14 cellular contexts compared by ENCODE assay signal in the genomic region with DNA sequence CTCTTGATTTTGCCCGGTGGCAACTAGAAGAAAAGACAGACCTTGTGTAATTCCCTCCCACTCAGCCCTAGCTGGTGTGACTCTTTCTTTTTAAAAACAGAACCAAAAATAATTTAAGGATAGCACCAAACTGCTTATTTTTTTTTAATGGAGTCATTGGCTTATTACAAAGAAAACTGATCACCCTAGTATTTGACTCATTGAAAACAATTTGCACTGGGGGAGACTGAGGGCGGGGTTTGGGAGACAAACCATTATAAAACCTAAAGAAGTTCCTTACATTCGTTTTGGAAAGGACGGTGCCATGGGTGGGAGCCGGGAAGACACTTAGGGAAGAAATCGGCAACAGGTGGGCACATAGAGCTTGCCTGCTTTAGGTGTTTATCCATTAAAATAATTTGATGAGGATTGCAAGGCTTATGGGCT. TPM values are rescaled to one million over a fixed set of nuclear protein-coding genes. Genes with fewer than 3 reads are reported as not detected.
DNase-seq lines count a peak whose midpoint lies in the region; ATAC-seq and TF ChIP-seq lines count a peak whose summit lies in the region.
"Had no signal": no experiment of that assay in that cellular context is flagged by ENCODE, and none has a peak within 500 bp of the region (broad histone marks: within the 10 kb centered on the region; RNA-seq: fewer than 3 reads in every experiment).

No MANE protein-coding gene starts in this region.

- no peak for DNase-seq in activated CD8-positive, alpha-beta memory T cell treated with anti-CD3 and anti-CD28 coated beads, Interleukin-2, amount 10 ng/mL, durations not matched to agents 7 days and 5 days
- no peak for DNase-seq in activated CD8-positive, alpha-beta memory T cell treated with anti-CD3 and anti-CD28 coated beads for 24 hours
- no peak for DNase-seq in osteoblast (ENCODE audit: insufficient read length, low spot score, missing footprints)
- DNase-seq in stimulated activated naive CD4-positive, alpha-beta T cell treated with Interleukin-2 at 50 U/mL for 16 hours (lab: John Stamatoyannopoulos, UW), result no peak
- no peak for DNase-seq in RPMI8226
- DNase-seq: activated naive CD4-positive, alpha-beta T cell treated with anti-CD3 and anti-CD28 coated beads, Interleukin-2, amount 50 U/mL, for 16 hours; nucleus accumbens had no signal

- no peaks in the 10 kb centered on the region for H3K79me2 ChIP-seq in osteoblast (ENCODE audit: insufficient read depth, low read length)

- H3K27ac ChIP-seq in HUES64 (ENCODE audit: low read depth, low read length) (no peak overlapping the region), ectodermal cell (ENCODE audit: insufficient read depth, low read depth, low read length, poor library complexity, severe bottlenecking) (no peak overlapping the region), osteoblast (ENCODE audit: low read depth, low read length) (no peak overlapping the region)

- H3K36me3 ChIP-seq in HUES64 (ENCODE audit: insufficient read depth, low read length) (peaks cover 2% of the 10 kb centered on the region; the same call in 1 of the 2 replicates), ectodermal cell (ENCODE audit: control insufficient read depth, insufficient read depth, low read length) (peaks cover 33% of the 10 kb centered on the region), osteoblast (ENCODE audit: insufficient read depth, low read length) (no peaks in the 10 kb centered on the region)

- no peak for ATAC-seq in activated CD8-positive, alpha-beta memory T cell treated with anti-CD3 and anti-CD28 coated beads, Interleukin-2, amount 10 ng/mL, durations not matched to agents 7 days and 5 days
- ATAC-seq in GM21717 (IDR thresholded peaks at IDR 0.05; ENCODE audit: unreplicated experiment), result no peak

- CTCF ChIA-PET in activated CD8-positive, alpha-beta memory T cell treated with anti-CD3 and anti-CD28 coated beads, Interleukin-2, amount 10 ng/mL, durations not matched to agents 7 days and 5 days (lab: Charles Lee), result interaction anchor here (0.7 to 2.2 kb wide), 4 partner anchors 17 to 25 kb away, joined by 3 to 7 read pairs (median 4); no protein-coding TSS in a partner anchor

- H3K27me3 Mint-ChIP-seq in activated CD8-positive, alpha-beta memory T cell treated with anti-CD3 and anti-CD28 coated beads, Interleukin-2, amount 10 ng/mL, durations not matched to agents 7 days and 5 days, result peaks cover 96% of the 10 kb centered on the region

- no peak for TF ChIP-seq CTCF in osteoblast (IDR thresholded peaks at IDR 0.05; ENCODE audit: extremely low read depth, low read depth, low read length)

- H3K4me3 Mint-ChIP-seq in activated CD8-positive, alpha-beta memory T cell treated with anti-CD3 and anti-CD28 coated beads, Interleukin-2, amount 10 ng/mL, durations not matched to agents 7 days and 5 days, result no peak overlapping the region

- H3K4me1 Mint-ChIP-seq in activated CD8-positive, alpha-beta memory T cell treated with anti-CD3 and anti-CD28 coated beads, Interleukin-2, amount 10 ng/mL, durations not matched to agents 7 days and 5 days, result peaks cover 15% of the 10 kb centered on the region

- H3K4me3 ChIP-seq in HUES64 (ENCODE audit: low read length) (peak overlapping the region; percentile 52; the same call in 1 of the 2 replicates), ectodermal cell (ENCODE audit: insufficient read depth, low read depth, low read length) (peak overlapping the region; percentile 74), osteoblast (ENCODE audit: insufficient read depth, low read length) (no peak overlapping the region)

- H3K27me3 ChIP-seq in HUES64 (ENCODE audit: insufficient read depth, low read length), result peaks cover 100% of the 10 kb centered on the region
- peaks cover 88% of the 10 kb centered on the region for H3K27me3 ChIP-seq in ectodermal cell (ENCODE audit: control insufficient read depth, insufficient read depth, low read length, poor library complexity, severe bottlenecking)
- peaks cover 88% of the 10 kb centered on the region for H3K27me3 ChIP-seq in osteoblast (ENCODE audit: insufficient read depth, low read length)

- peaks cover 58% of the 10 kb centered on the region for H3K4me1 ChIP-seq in HUES64 (ENCODE audit: insufficient read depth, low read length)
- peaks cover 35% of the 10 kb centered on the region for H3K4me1 ChIP-seq in ectodermal cell (ENCODE audit: control insufficient read depth, insufficient read depth, low read length)
- peaks cover 3% of the 10 kb centered on the region for H3K4me1 ChIP-seq in osteoblast (ENCODE audit: insufficient read depth, low read length)

- peaks cover 3% of the 10 kb centered on the region for H3K36me3 Mint-ChIP-seq in activated CD8-positive, alpha-beta memory T cell treated with anti-CD3 and anti-CD28 coated beads, Interleukin-2, amount 10 ng/mL, durations not matched to agents 7 days and 5 days

- 6% methylated on average over 6 of the region's 6 CpGs for WGBS in HUES64
- WGBS in ectodermal cell, 2 experiments, result 4 to 8% methylated on average over 5 to 6 of the region's 6 CpGs

- no peak overlapping the region for H3K9ac ChIP-seq in HUES64 (ENCODE audit: low read depth, low read length)

- H3K9me3 Mint-ChIP-seq in activated CD8-positive, alpha-beta memory T cell treated with anti-CD3 and anti-CD28 coated beads, Interleukin-2, amount 10 ng/mL, durations not matched to agents 7 days and 5 days (ENCODE audit: low read depth), result no peaks in the 10 kb centered on the region

- no peak overlapping the region for H2AFZ ChIP-seq in osteoblast (ENCODE audit: low read length)

- H3K9me3 ChIP-seq in HUES64 (ENCODE audit: insufficient read depth, low read depth, low read length) (no peaks in the 10 kb centered on the region), ectodermal cell (ENCODE audit: control insufficient read depth, low read length) (no peaks in the 10 kb centered on the region), osteoblast (ENCODE audit: low read depth, low read length) (no peaks in the 10 kb centered on the region)

- peak overlapping the region; percentile 76 for H3K4me2 ChIP-seq in osteoblast (ENCODE audit: insufficient read depth, low read length)

- no peaks in the 10 kb centered on the region for H4K20me1 ChIP-seq in osteoblast (ENCODE audit: insufficient read depth, low read length)

- H3K27ac Mint-ChIP-seq in activated CD8-positive, alpha-beta memory T cell treated with anti-CD3 and anti-CD28 coated beads, Interleukin-2, amount 10 ng/mL, durations not matched to agents 7 days and 5 days, result peak overlapping the region; percentile 55

RNA-seq across cellular contexts. Expression of a gene that starts 2.5 kb away (rescaled TPM):
- total RNA-seq in activated CD8-positive, alpha-beta memory T cell treated with anti-CD3 and anti-CD28 coated beads, Interleukin-2, amount 10 ng/mL, durations not matched to agents 7 days and 5 days, result not detected
- polyA plus RNA-seq in HUES64 (2013, experiment 1 of 2), result 5.0 TPM
- 9.9 TPM for polyA plus RNA-seq in HUES64 (2013, experiment 2 of 2)
- polyA plus RNA-seq in ectodermal cell (2013, experiment 1 of 4), result 164 TPM
- 167 TPM for polyA plus RNA-seq in ectodermal cell (2013, experiment 2 of 4)
- polyA plus RNA-seq in ectodermal cell (2013, experiment 3 of 4), result 111 TPM
- 125 TPM for polyA plus RNA-seq in ectodermal cell (2013, experiment 4 of 4)
- under 0.01 TPM in 1 of 2 replicates, not detected in the other for total RNA-seq in osteoblast
- total RNA-seq: glomerular endothelial cell; T-helper 2 cell treated with Interferon-gamma antibody and Interleukin-4, amounts not matched to agents 100 ng/mL and 5 ng/mL, for 36 hours; ureter had no signal
- polyA plus RNA-seq: AG04450 had no signal
